In genomic region chr16:88810166-88810867, GRCh38 we compare ENCODE assay signal across 8 cellular contexts. TPM values are rescaled to one million over a fixed set of nuclear protein-coding genes. Genes with fewer than 3 reads are reported as not detected.
A peak's percentile ranks its signal among the peaks of the same experiment; 100 is the strongest.
DNase-seq lines count a peak whose midpoint lies in the region; ATAC-seq and TF ChIP-seq lines count a peak whose summit lies in the region.

No MANE protein-coding gene starts in this region.

- POLR2A ChIA-PET in AG04449 (lab: Yijun Ruan, JAX), result interaction anchor here (0.5 to 2.4 kb wide), 9 partner anchors 11 to 1228 kb away, joined by 3 to 8 read pairs (median 4); partner anchors contain the start of gene PIEZO1
- POLR2A ChIA-PET in HEK293T (lab: Yijun Ruan, JAX), result interaction anchor here (0.8 to 4.8 kb wide), 13 partner anchors 11 to 407 kb away, joined by 3 to 64 read pairs (median 4); partner anchors contain the start of genes GALNS, TRAPPC2L and ZNF778
- POLR2A ChIA-PET in activated CD8-positive, alpha-beta T cell treated with anti-CD3 and anti-CD28 coated beads, Interleukin-2, amount 10 ng/mL, durations not matched to agents 7 days and 5 days (lab: Charles Lee), result interaction anchor here (0.6 to 4.2 kb wide), 11 partner anchors 10 to 287 kb away, joined by 3 to 27 read pairs (median 5); partner anchors contain the start of genes GALNS, TRAPPC2L and ZC3H18

- H3K4me1 Mint-ChIP-seq in activated CD8-positive, alpha-beta T cell treated with anti-CD3 and anti-CD28 coated beads, Interleukin-2, amount 10 ng/mL, durations not matched to agents 7 days and 5 days (ENCODE audit: low read depth), result peaks cover 41% of the 10 kb centered on the region

- ATAC-seq in activated CD8-positive, alpha-beta T cell treated with anti-CD3 and anti-CD28 coated beads, Interleukin-2, amount 10 ng/mL, durations not matched to agents 7 days and 5 days, result no peak
- ATAC-seq in GM18858 (IDR thresholded peaks at IDR 0.05; ENCODE audit: unreplicated experiment), result no peak
- ATAC-seq in GM21390 (IDR thresholded peaks at IDR 0.05; ENCODE audit: unreplicated experiment), result no peak

- H3K4me1 ChIP-seq in hepatocyte (ENCODE audit: insufficient read depth), result peaks cover 17% of the 10 kb centered on the region

- H3K36me3 ChIP-seq in hepatocyte (replicated peaks; ENCODE audit: insufficient read depth, low read depth), result no peaks in the 10 kb centered on the region

- H3K27me3 ChIP-seq in hepatocyte, result no peaks in the 10 kb centered on the region

- peaks cover 6% of the 10 kb centered on the region for H4K20me1 ChIP-seq in hepatocyte (ENCODE audit: insufficient read depth, poor library complexity, severe bottlenecking)

- peaks cover 15% of the 10 kb centered on the region for H3K79me2 ChIP-seq in hepatocyte

- no peaks in the 10 kb centered on the region for H3K27me3 Mint-ChIP-seq in activated CD8-positive, alpha-beta T cell treated with anti-CD3 and anti-CD28 coated beads, Interleukin-2, amount 10 ng/mL, durations not matched to agents 7 days and 5 days (ENCODE audit: low read depth)

- no peaks in the 10 kb centered on the region for H3K9me3 Mint-ChIP-seq in activated CD8-positive, alpha-beta T cell treated with anti-CD3 and anti-CD28 coated beads, Interleukin-2, amount 10 ng/mL, durations not matched to agents 7 days and 5 days (ENCODE audit: insufficient read depth)

- H2AFZ ChIP-seq in hepatocyte, result no peak overlapping the region

- peak overlapping the region; percentile 85 for H3K4me3 Mint-ChIP-seq in activated CD8-positive, alpha-beta T cell treated with anti-CD3 and anti-CD28 coated beads, Interleukin-2, amount 10 ng/mL, durations not matched to agents 7 days and 5 days

- 61% methylated on average over 11 of the region's 11 CpGs for WGBS in hepatocyte (ENCODE audit: low lambda C conversion rate, missing lambda C conversion rate)

- H3K36me3 Mint-ChIP-seq in activated CD8-positive, alpha-beta T cell treated with anti-CD3 and anti-CD28 coated beads, Interleukin-2, amount 10 ng/mL, durations not matched to agents 7 days and 5 days (ENCODE audit: low read depth), result peaks cover 44% of the 10 kb centered on the region

- H3K27ac Mint-ChIP-seq in activated CD8-positive, alpha-beta T cell treated with anti-CD3 and anti-CD28 coated beads, Interleukin-2, amount 10 ng/mL, durations not matched to agents 7 days and 5 days, result peak overlapping the region; percentile 93

- peak overlapping the region; percentile 83 for H3K4me3 ChIP-seq in AG04449 (ENCODE audit: low read depth, low read length)
- peak overlapping the region; percentile 73 for H3K4me3 ChIP-seq in hepatocyte

- peak overlapping the region; percentile 92 for H3K27ac ChIP-seq in hepatocyte

- DNase-seq in AG04449 (ENCODE audit: low read depth, low spot score), result no peak
- no peak for DNase-seq in HEK293T (ENCODE audit: extremely low spot score)
- no peak for DNase-seq in activated CD8-positive, alpha-beta T cell treated with anti-CD3 and anti-CD28 coated beads, Interleukin-2, amount 10 ng/mL, durations not matched to agents 7 days and 5 days
- no peak for DNase-seq in hepatocyte (ENCODE audit: low spot score)
- peak; percentile 71 for DNase-seq in stimulated activated CD8-positive, alpha-beta memory T cell treated with anti-CD3 and anti-CD28 coated beads, Interleukin-4, amount 100 ng/mL, for 48 hours
- no peak for DNase-seq in dedifferentiated amniotic fluid mesenchymal stem cell (ENCODE audit: extremely low spot score)

- no peaks in the 10 kb centered on the region for H3K9me3 ChIP-seq in hepatocyte (ENCODE audit: low read depth)

- TF ChIP-seq CTCF in AG04449 (IDR thresholded peaks at IDR 0.05; ENCODE audit: insufficient read depth, low read length, missing control alignments) (no peak), hepatocyte (IDR thresholded peaks at IDR 0.05; ENCODE audit: poor library complexity) (no peak)

- H3K9me2 ChIP-seq in hepatocyte (replicated peaks; ENCODE audit: insufficient read depth), result no peaks in the 10 kb centered on the region

- peak overlapping the region; percentile 89 for H3K4me2 ChIP-seq in hepatocyte

- CTCF ChIA-PET in AG04449 (lab: Yijun Ruan, JAX), result interaction anchor here (1.0 to 4.0 kb wide), 9 partner anchors 8 to 356 kb away, joined by 3 to 23 read pairs (median 4); partner anchors contain the start of genes GALNS and TRAPPC2L
- CTCF ChIA-PET in HEK293T (lab: Yijun Ruan, JAX), result interaction anchor here (0.8 to 1.9 kb wide), 2 partner anchors 48 to 73 kb away, joined by 3 to 6 read pairs; no protein-coding TSS in a partner anchor
- CTCF ChIA-PET in activated CD8-positive, alpha-beta T cell treated with anti-CD3 and anti-CD28 coated beads, Interleukin-2, amount 10 ng/mL, durations not matched to agents 7 days and 5 days (lab: Charles Lee), result interaction anchor here (0.8 to 5.5 kb wide), 7 partner anchors 11 to 406 kb away, joined by 3 to 42 read pairs (median 5); partner anchors contain the start of genes GALNS and TRAPPC2L

TF ChIP-seq in HEK293T, 16 proteins besides CTCF, POLR2A, EP300 and RAD21:
- TF ChIP-seq FOXM1 (IDR thresholded peaks at IDR 0.05; ENCODE audit: borderline replicate concordance) (0 out of 2 replicates have a peak, but pooled peaks have one; percentile 23), L3MBTL2 (conservative IDR thresholded peaks at IDR 0.05) (0 out of 2 replicates have a peak, but pooled peaks have one; percentile 10), ELF4 (IDR thresholded peaks at IDR 0.05) (0 out of 2 replicates have a peak, but pooled peaks have one; percentile 1), ARNT (IDR thresholded peaks at IDR 0.05) (no peak), TARDBP (IDR thresholded peaks at IDR 0.05) (no peak)

RNA-seq across cellular contexts. Expression of gene APRT, which starts 1.4 kb away (rescaled TPM):
- total RNA-seq in activated CD8-positive, alpha-beta T cell treated with anti-CD3 and anti-CD28 coated beads, Interleukin-2, amount 10 ng/mL, durations not matched to agents 7 days and 5 days, result 100 to 1,000 TPM; 140 to 141 TPM
- total RNA-seq in hepatocyte, result 101 and 119 TPM in 2 replicates
- 237 and 273 TPM in 2 replicates for polyA plus RNA-seq in hepatocyte

RNA-seq across cellular contexts. Expression of gene CDT1, which starts 6.7 kb away (rescaled TPM):
- 100 to 1,000 TPM; 126 to 132 TPM for total RNA-seq in activated CD8-positive, alpha-beta T cell treated with anti-CD3 and anti-CD28 coated beads, Interleukin-2, amount 10 ng/mL, durations not matched to agents 7 days and 5 days
- 5.2 and 6.9 TPM in 2 replicates for total RNA-seq in hepatocyte
- polyA plus RNA-seq in hepatocyte, result 5.1 and 6.8 TPM in 2 replicates

RNA-seq across cellular contexts. Expression of gene PIEZO1, which starts 25.3 kb away (rescaled TPM):
- 100 to 1,000 TPM; 226 to 230 TPM for total RNA-seq in activated CD8-positive, alpha-beta T cell treated with anti-CD3 and anti-CD28 coated beads, Interleukin-2, amount 10 ng/mL, durations not matched to agents 7 days and 5 days
- 47.0 and 77.0 TPM in 2 replicates for total RNA-seq in hepatocyte
- 70.6 and 87.9 TPM in 2 replicates for polyA plus RNA-seq in hepatocyte

RNA-seq across cellular contexts. Expression of gene GALNS, which starts 46.4 kb away (rescaled TPM):
- 10 to 100 TPM; 31.1 to 33.3 TPM for total RNA-seq in activated CD8-positive, alpha-beta T cell treated with anti-CD3 and anti-CD28 coated beads, Interleukin-2, amount 10 ng/mL, durations not matched to agents 7 days and 5 days
- 19.6 and 22.4 TPM in 2 replicates for total RNA-seq in hepatocyte
- polyA plus RNA-seq in hepatocyte, result 38.9 and 53.5 TPM in 2 replicates

RNA-seq across cellular contexts. Expression of gene TRAPPC2L, which starts 46.6 kb away (rescaled TPM):
- 10 to 100 TPM; 61.2 to 65.3 TPM for total RNA-seq in activated CD8-positive, alpha-beta T cell treated with anti-CD3 and anti-CD28 coated beads, Interleukin-2, amount 10 ng/mL, durations not matched to agents 7 days and 5 days
- 58.7 and 70.8 TPM in 2 replicates for total RNA-seq in hepatocyte
- 191 and 215 TPM in 2 replicates for polyA plus RNA-seq in hepatocyte

Comparison
In these comparisons a context has a peak if more than half of its experiments do, and no peak if none do; other contexts are left out.
1. RNA of gene CDT1, which starts 6.7 kb away (total RNA-seq): 126 to 132 TPM in activated CD8-positive, alpha-beta T cell treated with anti-CD3 and anti-CD28 coated beads, Interleukin-2, amount 10 ng/mL, durations not matched to agents 7 days and 5 days; 5.2 to 6.9 TPM in hepatocyte; every median in the first group is over 10 times any median in the second.